In genomic region chr7:36062159-36062815, GRCh38 we compare ENCODE assay signal across 1 cellular context.
TF ChIP-seq lines count a peak whose summit lies in the region.

No MANE protein-coding gene starts in this region.

TF ChIP-seq in HepG2, 621 proteins besides CTCF, POLR2A, EP300 and RAD21:
- TF ChIP-seq EHMT2 (IDR thresholded peaks at IDR 0.05; ENCODE audit: borderline replicate concordance, low read depth, low read length), result no peak
- TF ChIP-seq TIGD3 (CRISPR knock-in tag; IDR thresholded peaks at IDR 0.05; ENCODE audit: borderline replicate concordance), result no peak
- TF ChIP-seq ZNF841 (CRISPR knock-in tag; IDR thresholded peaks at IDR 0.05; ENCODE audit: borderline replicate concordance), result no peak
- no peak for TF ChIP-seq POLR2AphosphoS5 (IDR thresholded peaks at IDR 0.05; ENCODE audit: low read depth, low read length)
- no peak for TF ChIP-seq HCFC1 (IDR thresholded peaks at IDR 0.05; ENCODE audit: low read depth, low read length)
- no peak for TF ChIP-seq KDM6A (CRISPR knock-in tag; IDR thresholded peaks at IDR 0.05; ENCODE audit: low read depth)
- no peak for TF ChIP-seq ATF6 (CRISPR knock-in tag; conservative IDR thresholded peaks at IDR 0.05)
- TF ChIP-seq SSRP1 (CRISPR knock-in tag; IDR thresholded peaks at IDR 0.05), result no peak
- TF ChIP-seq AGO2 (optimal IDR thresholded peaks at IDR 0.05; ENCODE audit: low read depth, low read length), result no peak
- TF ChIP-seq E2F1 (CRISPR knock-in tag; IDR thresholded peaks at IDR 0.05), result no peak
- no peak for TF ChIP-seq HOMEZ (CRISPR knock-in tag; IDR thresholded peaks at IDR 0.05; ENCODE audit: low read depth)
- no peak for TF ChIP-seq MATR3 (CRISPR knock-in tag; IDR thresholded peaks at IDR 0.05)
- TF ChIP-seq, protein P1, sequence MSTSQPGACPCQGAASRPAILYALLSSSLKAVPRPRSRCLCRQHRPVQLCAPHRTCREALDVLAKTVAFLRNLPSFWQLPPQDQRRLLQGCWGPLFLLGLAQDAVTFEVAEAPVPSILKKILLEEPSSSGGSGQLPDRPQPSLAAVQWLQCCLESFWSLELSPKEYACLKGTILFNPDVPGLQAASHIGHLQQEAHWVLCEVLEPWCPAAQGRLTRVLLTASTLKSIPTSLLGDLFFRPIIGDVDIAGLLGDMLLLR (CRISPR knock-in tag; IDR thresholded peaks at IDR 0.05), result no peak
- TF ChIP-seq ZNF235 (CRISPR knock-in tag; IDR thresholded peaks at IDR 0.05; ENCODE audit: borderline replicate concordance), result no peak
- TF ChIP-seq YEATS4 (CRISPR knock-in tag; IDR thresholded peaks at IDR 0.05; ENCODE audit: borderline replicate concordance), result no peak
- TF ChIP-seq ZBTB33 (CRISPR knock-in tag; IDR thresholded peaks at IDR 0.05), result no peak
- TF ChIP-seq ZNF615 (CRISPR knock-in tag; IDR thresholded peaks at IDR 0.05; ENCODE audit: borderline replicate concordance), result no peak
- no peak for TF ChIP-seq GATAD1 (CRISPR knock-in tag; IDR thresholded peaks at IDR 0.05)
